In the genomic region with DNA sequence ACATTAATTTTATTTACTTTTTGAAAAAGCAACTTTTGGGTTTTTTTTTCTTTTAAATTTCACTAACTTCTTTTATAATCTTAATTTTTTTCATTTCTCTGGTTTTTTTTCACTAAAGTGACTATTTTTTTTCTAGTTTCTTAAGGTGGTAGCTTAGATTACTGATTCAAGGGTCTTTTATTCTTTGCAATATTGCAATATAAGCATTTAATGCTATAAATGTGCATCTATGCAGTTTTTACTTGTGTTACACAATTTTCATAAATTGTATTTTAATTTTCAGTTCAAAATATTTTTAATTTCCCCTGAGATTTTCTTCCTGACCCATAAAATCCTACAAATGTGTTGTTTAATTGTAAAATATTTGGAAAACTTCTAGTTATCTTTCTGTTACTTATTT, we compare ENCODE assay signal across 25 cellular contexts.
A peak's percentile ranks its signal among the peaks of the same experiment; 100 is the strongest.
DNase-seq lines count a peak whose midpoint lies in the region; ATAC-seq, FAIRE-seq and TF ChIP-seq lines count a peak whose summit lies in the region.
"Had no signal": no experiment of that assay in that cellular context is flagged by ENCODE, and none has a peak within 500 bp of the region (broad histone marks: within the 10 kb centered on the region; RNA-seq: fewer than 3 reads in every experiment).

No MANE protein-coding gene starts in this region.

- TF ChIP-seq RAD21 in HepG2 (CRISPR knock-in tag; IDR thresholded peaks at IDR 0.05) (no peak), K562 (CRISPR knock-in tag; conservative IDR thresholded peaks at IDR 0.05 in 1 of 2, IDR thresholded peaks at IDR 0.05 in 1 of 2) (no peak)

- H3K27me3 ChIP-seq in HepG2 (ENCODE audit: control insufficient read depth in 1 of 2, insufficient read depth in 2 of 2, low read length in 2 of 2), result no peaks in the 10 kb centered on the region
- H3K27me3 ChIP-seq in right lobe of liver, result no peaks in the 10 kb centered on the region
- H3K27me3 ChIP-seq in K562 (ENCODE audit: control insufficient read depth in 2 of 2, insufficient read depth in 2 of 2, low read length in 2 of 2), result no peaks in the 10 kb centered on the region
- H3K27me3 ChIP-seq: BE2C, BLaER1 had no signal

- in situ Hi-C loops in HepG2 (cut with HindIII; ENCODE audit: extremely low pct_ligation_motif_present, low pct_unique_long_range_greater_than_20kb), result no loop called here
- in situ Hi-C loops in K562 (cut with MboI), result no loop called here

- H4K20me1 ChIP-seq in HepG2 (ENCODE audit: insufficient read depth, low read length) (no peaks in the 10 kb centered on the region), K562 (replicated peaks; ENCODE audit: control insufficient read depth, insufficient read depth, low read length) (no peaks in the 10 kb centered on the region)
- H4K20me1 ChIP-seq: BLaER1 had no signal

- POLR2A ChIA-PET in HepG2 (lab: Yijun Ruan, JAX) (no interaction called here), K562 (lab: Yijun Ruan, JAX) (no interaction called here)

- H3K79me2 ChIP-seq in HepG2 (ENCODE audit: insufficient read depth, low read length), result no peaks in the 10 kb centered on the region
- H3K79me2 ChIP-seq in K562 (ENCODE audit: control insufficient read depth, insufficient read depth, low read length), result no peaks in the 10 kb centered on the region

- intact Hi-C loops in HepG2 (cut with micrococcal nuclease; ENCODE audit: unreplicated experiment) (no loop called here), right lobe of liver (cut with DNase I) (no loop called here), K562 (cut with micrococcal nuclease) (loop anchor here (10.0 kb wide), 1 partner anchor 122 kb away; no protein-coding TSS in a partner anchor)

- H3K4me3 ChIP-seq in HepG2 (replicated peaks in 1 of 3; ENCODE audit: insufficient read depth in 1 of 3, low read depth in 2 of 3, low read length in 3 of 3) (no peak overlapping the region), right lobe of liver (no peak overlapping the region), K562 (no peak overlapping the region)
- H3K4me3 ChIP-seq: BLaER1, GM12878 had no signal

- H2AFZ ChIP-seq in HepG2 (ENCODE audit: low read length), result no peak overlapping the region
- no peak overlapping the region for H2AFZ ChIP-seq in K562 (ENCODE audit: low read depth, low read length)

- TF ChIP-seq EP300 in HepG2 (IDR thresholded peaks at IDR 0.05; ENCODE audit: low read depth in 2 of 2, low read length in 2 of 2), result no peak
- no peak for TF ChIP-seq EP300 in HepG2 (CRISPR knock-in tag; IDR thresholded peaks at IDR 0.05; ENCODE audit: borderline replicate concordance)
- TF ChIP-seq EP300 in K562 (IDR thresholded peaks at IDR 0.05; ENCODE audit: low read length), result no peak

- H3K36me3 ChIP-seq in HepG2 (replicated peaks in 1 of 2; ENCODE audit: control insufficient read depth in 1 of 2, insufficient read depth in 2 of 2, low read length in 2 of 2) (no peaks in the 10 kb centered on the region), right lobe of liver (no peaks in the 10 kb centered on the region), K562 (ENCODE audit: control insufficient read depth, insufficient read depth, low read length) (no peaks in the 10 kb centered on the region)
- H3K36me3 ChIP-seq: BE2C, BLaER1 had no signal

- TF ChIP-seq CTCF in HepG2 (CRISPR knock-in tag; IDR thresholded peaks at IDR 0.05), result no peak
- TF ChIP-seq CTCF in right lobe of liver (IDR thresholded peaks at IDR 0.05), result no peak
- no peak for TF ChIP-seq CTCF in K562 (IDR thresholded peaks at IDR 0.05 in 2 of 3, conservative IDR thresholded peaks at IDR 0.05 in 1 of 3; ENCODE audit: insufficient read depth in 2 of 3, low read depth in 1 of 3, low read length in 3 of 3)

- BruUV-seq in HepG2 (replicated peaks; lab: Mats Ljungman, UMichigan), result no TSS peak
- BruUV-seq in K562 (replicated peaks; lab: Mats Ljungman, UMichigan), result no TSS peak

- DNase-seq in HepG2 (ENCODE audit: low spot score) (no peak), right lobe of liver (no peak), K562 (ENCODE audit: extremely low read depth in 1 of 4, low spot score in 3 of 4) (no peak)
- DNase-seq: ACHN; BE2C; C1 segment of cervical spinal cord; CD4-positive, alpha-beta memory T cell; CD4-positive, CD25-positive, alpha-beta regulatory T cell; CD8-positive, alpha-beta memory T cell; COR-L47; DMS 273 treated with DMSO at 0.1 percent for 48 hours; DMS153; DMS53; DMS79; DND-41; EL; GDM1 had no signal

- CTCF ChIA-PET in HepG2 (lab: Yijun Ruan, JAX; ENCODE audit: low intra/inter-chr PET ratio, low total read pairs) (no interaction called here), K562 (lab: Yijun Ruan, JAX; ENCODE audit: low intra/inter-chr PET ratio) (no interaction called here)

- H3K9ac ChIP-seq in HepG2 (ENCODE audit: insufficient read depth, low read depth, low read length) (no peak overlapping the region), K562 (ENCODE audit: insufficient read depth in 1 of 2, low read depth in 2 of 2, low read length in 2 of 2) (no peak overlapping the region)
- H3K9ac ChIP-seq: BLaER1 had no signal

- TF ChIP-seq POLR2A in HepG2 (IDR thresholded peaks at IDR 0.05; ENCODE audit: insufficient read depth in 1 of 2, low read depth in 2 of 2, low read length in 2 of 2) (no peak), right lobe of liver (IDR thresholded peaks at IDR 0.05) (no peak), K562 (conservative IDR thresholded peaks at IDR 0.05) (no peak)

- H3K4me1 ChIP-seq in HepG2 (ENCODE audit: insufficient read depth, low read length) (no peaks in the 10 kb centered on the region), right lobe of liver (no peaks in the 10 kb centered on the region), K562 (replicated peaks in 1 of 2; ENCODE audit: control insufficient read depth in 2 of 2, insufficient read depth in 2 of 2, low read length in 2 of 2) (no peaks in the 10 kb centered on the region)
- H3K4me1 ChIP-seq: BE2C, BLaER1 had no signal

- ATAC-seq in HepG2 (no peak), right lobe of liver (no peak), K562 (no peak), HG03571 (IDR thresholded peaks at IDR 0.05; ENCODE audit: unreplicated experiment) (no peak), HG03108 (IDR thresholded peaks at IDR 0.05; ENCODE audit: unreplicated experiment) (no peak)
- ATAC-seq: GM12878 had no signal

- no peak overlapping the region for H3K27ac ChIP-seq in HepG2 (ENCODE audit: extremely low read length, insufficient read depth, low read length)
- no peak overlapping the region for H3K27ac ChIP-seq in right lobe of liver
- no peak overlapping the region for H3K27ac ChIP-seq in K562 (ENCODE audit: extremely low read depth, low read depth, low read length)
- H3K27ac ChIP-seq: 22Rv1, BLaER1 had no signal

- H3K9me1 ChIP-seq in K562 (ENCODE audit: control insufficient read depth, insufficient read depth, low read length), result no peaks in the 10 kb centered on the region

- no peak for FAIRE-seq in HepG2 (lab: Jason Lieb, UNC)
- FAIRE-seq in K562 (lab: Jason Lieb, UNC), result no peak
- FAIRE-seq: GM12878, GM12892, GM18507, GM19239 had no signal

- H3K9me3 ChIP-seq in HepG2 (ENCODE audit: low read length), result peaks cover 62% of the 10 kb centered on the region
- no peaks in the 10 kb centered on the region for H3K9me3 ChIP-seq in right lobe of liver
- peaks cover 7% of the 10 kb centered on the region; the same call in 1 of the 2 replicates for H3K9me3 ChIP-seq in K562 (replicated peaks; ENCODE audit: control insufficient read depth, insufficient read depth, low read depth, low read length)

- H3K4me2 ChIP-seq in HepG2 (ENCODE audit: low read depth, low read length), result no peak overlapping the region
- H3K4me2 ChIP-seq in K562 (ENCODE audit: insufficient read depth, low read length), result no peak overlapping the region
- H3K4me2 ChIP-seq: BLaER1 had no signal

TF ChIP-seq in HepG2, 621 proteins besides CTCF, POLR2A, EP300 and RAD21:
- TF ChIP-seq, protein P1, sequence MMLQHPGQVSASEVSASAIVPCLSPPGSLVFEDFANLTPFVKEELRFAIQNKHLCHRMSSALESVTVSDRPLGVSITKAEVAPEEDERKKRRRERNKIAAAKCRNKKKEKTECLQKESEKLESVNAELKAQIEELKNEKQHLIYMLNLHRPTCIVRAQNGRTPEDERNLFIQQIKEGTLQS (CRISPR knock-in tag; IDR thresholded peaks at IDR 0.05), result no peak
- peak; percentile 59; the same call in 1 of the 2 replicates for TF ChIP-seq MAFF (IDR thresholded peaks at IDR 0.05; ENCODE audit: low read depth, low read length)
- TF ChIP-seq MAFK (conservative IDR thresholded peaks at IDR 0.05 in 1 of 2, IDR thresholded peaks at IDR 0.05 in 1 of 2; ENCODE audit: low read length in 2 of 2), result peak; percentile 34 to 70; a peak in 3 of 4 replicates

TF ChIP-seq in K562, 482 proteins besides CTCF, POLR2A, EP300 and RAD21:
- TF ChIP-seq MAFG (tag; conservative IDR thresholded peaks at IDR 0.05), result 0 out of 2 replicates have a peak, but pooled peaks have one; percentile 6
- no peak for TF ChIP-seq ZNF764 (CRISPR knock-in tag; IDR thresholded peaks at IDR 0.05; ENCODE audit: low read depth)
- peak; percentile 72 for TF ChIP-seq ZNF316 (IDR thresholded peaks at IDR 0.05)
- peak; percentile 16; the same call in 1 of the 2 replicates for TF ChIP-seq MAFK (IDR thresholded peaks at IDR 0.05; ENCODE audit: low read length)
- peak; percentile 54; the same call in 1 of the 2 replicates for TF ChIP-seq C11orf30 (IDR thresholded peaks at IDR 0.05; ENCODE audit: low read depth)
TF ChIP-seq in K562: peak in this region for 4.
